ENCODE assay signal across 8 cellular contexts in the genomic region with DNA sequence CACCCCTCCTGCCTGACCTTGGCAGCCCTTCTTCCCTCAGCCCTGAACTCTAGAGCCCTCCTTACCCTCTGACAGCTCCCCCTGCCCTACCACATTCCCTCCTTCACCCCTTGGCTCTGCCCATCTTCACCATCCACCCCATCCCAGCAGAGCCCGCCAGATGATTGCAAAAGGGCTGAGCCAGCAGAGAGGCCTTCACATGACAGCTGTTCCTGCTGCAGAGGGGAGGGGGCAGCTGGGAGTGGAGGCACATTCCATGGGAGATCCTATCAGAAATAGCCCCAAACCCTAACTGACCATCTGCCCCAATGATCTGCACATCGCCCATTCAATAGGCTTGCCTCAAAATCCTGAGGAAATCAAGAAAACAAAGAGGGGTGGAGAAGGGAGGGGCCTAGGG. TPM values are rescaled to one million over a fixed set of nuclear protein-coding genes. Genes with fewer than 3 reads are reported as not detected.
DNase-seq lines count a peak whose midpoint lies in the region; ATAC-seq and TF ChIP-seq lines count a peak whose summit lies in the region.

No MANE protein-coding gene starts in this region.

- no peaks in the 10 kb centered on the region for H3K9me3 ChIP-seq in right atrium auricular region

- H3K4me3 ChIP-seq in right atrium auricular region: no peak overlapping the region

- H3K27ac Mint-ChIP-seq in WTC11: peak overlapping the region; percentile 58
- peak overlapping the region; percentile 87 to 97 for H3K27ac Mint-ChIP-seq in stimulated activated naive CD8-positive, alpha-beta T cell treated with anti-CD3 and anti-CD28 coated beads, Interleukin-15, amount 100 ng/mL, for 72 hours

- POLR2A ChIA-PET in WTC11 (lab: Charles Lee): interaction anchor here (2.0 kb wide), 2 partner anchors 37 to 159 kb away, joined by 8 to 9 read pairs; a partner anchor contains a TSS

- no peaks in the 10 kb centered on the region for H3K27me3 ChIP-seq in right atrium auricular region

- DNase-seq in NCI-H2171 treated with DMSO at 0.1 percent for 48 hours (lab: John Stamatoyannopoulos, UW) (peak; percentile 16), NCI-H2171 (lab: John Stamatoyannopoulos, UW) (no peak), WTC11 (ENCODE audit: low spot score) (no peak), right atrium auricular region (ENCODE audit: low spot score) (no peak)
- no peak for DNase-seq in stimulated activated naive CD8-positive, alpha-beta T cell treated with anti-CD3 and anti-CD28 coated beads, Interleukin-15, amount 100 ng/mL, for 72 hours

- H3K27ac ChIP-seq in right atrium auricular region: peak overlapping the region; percentile 90 to 95

- ATAC-seq in WTC11: no peak
- ATAC-seq in stimulated activated naive CD8-positive, alpha-beta T cell treated with anti-CD3 and anti-CD28 coated beads, Interleukin-15, amount 100 ng/mL, for 72 hours: no peak
- ATAC-seq in GM19467 (IDR thresholded peaks at IDR 0.05; ENCODE audit: unreplicated experiment): no peak
- no peak for ATAC-seq in HG03159 (IDR thresholded peaks at IDR 0.05; ENCODE audit: unreplicated experiment)
- no peak for ATAC-seq in GM19463 (IDR thresholded peaks at IDR 0.05; ENCODE audit: unreplicated experiment)

- peaks cover 0 to 82% of the 10 kb centered on the region in 2 donors for H3K4me1 ChIP-seq in right atrium auricular region

- no peaks in the 10 kb centered on the region for H3K9me3 Mint-ChIP-seq in WTC11
- H3K9me3 Mint-ChIP-seq in stimulated activated naive CD8-positive, alpha-beta T cell treated with anti-CD3 and anti-CD28 coated beads, Interleukin-15, amount 100 ng/mL, for 72 hours: no peaks in the 10 kb centered on the region

- H3K36me3 Mint-ChIP-seq in WTC11: peaks cover 22% of the 10 kb centered on the region

- peaks cover 15% of the 10 kb centered on the region for H3K27me3 Mint-ChIP-seq in WTC11 (ENCODE audit: low read depth)
- H3K27me3 Mint-ChIP-seq in stimulated activated naive CD8-positive, alpha-beta T cell treated with anti-CD3 and anti-CD28 coated beads, Interleukin-15, amount 100 ng/mL, for 72 hours: no peaks in the 10 kb centered on the region

- H3K36me3 ChIP-seq in right atrium auricular region: peaks cover 14% of the 10 kb centered on the region

- TF ChIP-seq CTCF in WTC11 (IDR thresholded peaks at IDR 0.05) (no peak), right atrium auricular region (IDR thresholded peaks at IDR 0.05) (no peak)

- no peak overlapping the region for H3K4me3 Mint-ChIP-seq in WTC11
- H3K4me3 Mint-ChIP-seq in stimulated activated naive CD8-positive, alpha-beta T cell treated with anti-CD3 and anti-CD28 coated beads, Interleukin-15, amount 100 ng/mL, for 72 hours: peak overlapping the region in 1 of 2 donors; percentile 5

- H3K4me1 Mint-ChIP-seq in WTC11: peaks cover 66% of the 10 kb centered on the region
- H3K4me1 Mint-ChIP-seq in stimulated activated naive CD8-positive, alpha-beta T cell treated with anti-CD3 and anti-CD28 coated beads, Interleukin-15, amount 100 ng/mL, for 72 hours: peaks cover 100% of the 10 kb centered on the region

- CTCF ChIA-PET in WTC11 (lab: Charles Lee): interaction anchor here (1.0 to 11.8 kb wide), 4 partner anchors 9 to 160 kb away, joined by 3 to 311 read pairs (median 84); a partner anchor contains a TSS

TF ChIP-seq in WTC11, 78 proteins besides CTCF, POLR2A, EP300 and RAD21:
- TF ChIP-seq MXD4 (CRISPR knock-in tag; IDR thresholded peaks at IDR 0.05; ENCODE audit: borderline replicate concordance): no peak
- TF ChIP-seq, protein P1, sequence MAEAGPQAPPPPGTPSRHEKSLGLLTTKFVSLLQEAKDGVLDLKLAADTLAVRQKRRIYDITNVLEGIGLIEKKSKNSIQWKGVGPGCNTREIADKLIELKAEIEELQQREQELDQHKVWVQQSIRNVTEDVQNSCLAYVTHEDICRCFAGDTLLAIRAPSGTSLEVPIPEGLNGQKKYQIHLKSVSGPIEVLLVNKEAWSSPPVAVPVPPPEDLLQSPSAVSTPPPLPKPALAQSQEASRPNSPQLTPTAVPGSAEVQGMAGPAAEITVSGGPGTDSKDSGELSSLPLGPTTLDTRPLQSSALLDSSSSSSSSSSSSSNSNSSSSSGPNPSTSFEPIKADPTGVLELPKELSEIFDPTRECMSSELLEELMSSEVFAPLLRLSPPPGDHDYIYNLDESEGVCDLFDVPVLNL (CRISPR knock-in tag; IDR thresholded peaks at IDR 0.05; ENCODE audit: borderline replicate concordance, low read depth): no peak
- TF ChIP-seq ZBTB21 (CRISPR knock-in tag; IDR thresholded peaks at IDR 0.05; ENCODE audit: borderline replicate concordance): no peak

RNA-seq across cellular contexts. Expression of a gene that starts 7.8 kb away (rescaled TPM):
- total RNA-seq in WTC11 (2021) (10.9 to 21.0 TPM (median 11.5 TPM) in 3 replicates), right atrium auricular region (100 to 1,000 TPM; 270 to 441 TPM)

RNA-seq across cellular contexts. Expression of a gene that starts 19.3 kb away (rescaled TPM):
- 1,667 to 1,857 TPM (median 1,846 TPM) in 3 replicates for total RNA-seq in WTC11 (2021)
- total RNA-seq in right atrium auricular region: 1,000 to 10,000 TPM in 1 of 2 donors, 100 to 1,000 TPM in 1; 707 to 1,175 TPM

RNA-seq across cellular contexts. Expression of a gene that starts 36.9 kb away (rescaled TPM):
- 35.3 to 40.0 TPM (median 37.3 TPM) in 3 replicates for total RNA-seq in WTC11 (2021)
- 1 to 10 TPM; 5.4 to 5.7 TPM for total RNA-seq in right atrium auricular region

RNA-seq across cellular contexts. Expression of a gene that starts 47.3 kb away (rescaled TPM):
- total RNA-seq in WTC11 (2021): 101 to 115 TPM (median 103 TPM) in 3 replicates
- total RNA-seq in right atrium auricular region: 10 to 100 TPM; 30.0 to 40.5 TPM

RNA-seq across cellular contexts. Expression of a gene that starts 58.2 kb away (rescaled TPM):
- total RNA-seq in WTC11 (2021): 45.5 to 54.7 TPM (median 51.1 TPM) in 3 replicates
- 10 to 100 TPM; 15.8 to 21.3 TPM for total RNA-seq in right atrium auricular region

Comparison
In these comparisons a context has a peak if more than half of its experiments do, and no peak if none do; other contexts are left out.
1. RNA of a gene that starts 7.8 kb away (total RNA-seq): 270 to 441 TPM in right atrium auricular region; 10.9 to 21.0 TPM in WTC11; every median in the first group is over 10 times any median in the second.